Comparison of ENCODE assay signal across 8 cellular contexts in the genomic region with DNA sequence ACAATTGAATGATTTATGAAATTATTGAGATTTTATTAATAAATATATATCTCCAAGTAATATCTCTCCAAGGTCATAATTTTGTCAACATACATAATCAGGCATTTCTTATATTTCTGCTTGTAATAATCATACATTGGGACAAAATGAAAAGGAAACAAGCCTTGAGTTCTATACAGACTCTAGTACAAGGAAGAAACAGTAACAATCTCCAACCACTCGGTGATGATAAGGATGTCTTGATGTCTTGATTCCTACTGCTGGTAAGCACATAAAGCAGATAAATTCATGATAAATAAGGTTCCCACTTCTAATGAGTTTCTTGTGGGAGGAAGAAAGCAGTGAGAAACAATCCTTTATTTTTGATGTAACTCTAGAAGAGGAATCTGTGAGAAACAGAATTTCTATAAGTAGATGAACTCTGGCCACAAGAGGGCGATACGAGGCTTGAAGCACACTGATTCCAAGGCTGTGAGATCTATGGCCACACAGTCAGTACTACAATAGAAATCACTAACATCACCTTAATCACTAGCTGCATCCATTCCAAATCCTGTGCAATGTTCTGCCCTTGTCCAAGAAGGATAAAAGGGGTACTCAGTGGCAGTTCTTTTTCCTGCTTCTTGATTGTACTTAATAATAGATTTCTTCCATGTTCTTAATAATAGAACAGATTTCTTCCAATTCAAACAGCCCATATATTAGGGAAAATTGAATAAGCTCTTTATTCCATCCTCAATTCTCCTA. TPM values are rescaled to one million over a fixed set of nuclear protein-coding genes. Genes with fewer than 3 reads are reported as not detected.
DNase-seq lines count a peak whose midpoint lies in the region; ATAC-seq and TF ChIP-seq lines count a peak whose summit lies in the region.

No MANE protein-coding gene starts in this region.

- intact Hi-C loops in dorsolateral prefrontal cortex (cut with DNase I) (loop anchor here (2.0 to 5.0 kb wide), 4 partner anchors 114 to 280 kb away; no protein-coding TSS in a partner anchor), lower lobe of right lung (cut with DNase I) (no loop called here)

- H3K36me3 ChIP-seq in lower lobe of right lung = no peaks in the 10 kb centered on the region

- no peaks in the 10 kb centered on the region for H3K4me1 ChIP-seq in lower lobe of right lung

- H3K4me3 ChIP-seq in dorsolateral prefrontal cortex (peak overlapping the region in 1 of 59 donors; percentile 6), lower lobe of right lung (no peak overlapping the region)

- H3K9me3 ChIP-seq in lower lobe of right lung = peaks cover 6% of the 10 kb centered on the region

- DNase-seq in GM04503 (ENCODE audit: low read depth) = peak; percentile 19
- DNase-seq in NCI-H748 (lab: John Stamatoyannopoulos, UW; ENCODE audit: unreplicated experiment) = peak; percentile 80
- peak; percentile 47 to 81 for DNase-seq in activated CD4-positive, alpha-beta T cell treated with anti-CD3 and anti-CD28 coated beads, Interleukin-2, amount 50 U/mL, for 24 hours (ENCODE audit: low read depth in 1 of 2, low spot score in 1 of 2)
- peak; percentile 55 to 92 (median 76) for DNase-seq in dorsolateral prefrontal cortex
- peak; percentile 65 for DNase-seq in lower lobe of right lung
- DNase-seq in stimulated activated CD8-positive, alpha-beta memory T cell treated with anti-CD3 and anti-CD28 coated beads, Interleukin-12 subunit alpha, Interleukin-12 subunit beta, amount 100 ng/mL, for 24 hours (ENCODE audit: extremely low read depth) = peak; percentile 42

- ATAC-seq in HG03565 (IDR thresholded peaks at IDR 0.05; ENCODE audit: unreplicated experiment) (peak; percentile 67), lower lobe of right lung (peak; percentile 87 to 89), GM21360 (IDR thresholded peaks at IDR 0.05; ENCODE audit: unreplicated experiment) (no peak)

- H3K27me3 ChIP-seq in dorsolateral prefrontal cortex = no peaks in the 10 kb centered on the region
- H3K27me3 ChIP-seq in lower lobe of right lung (ENCODE audit: low read depth) = no peaks in the 10 kb centered on the region

- TF ChIP-seq CTCF in dorsolateral prefrontal cortex (IDR thresholded peaks at IDR 0.05 in 54 of 56, conservative IDR thresholded peaks at IDR 0.05 in 2 of 56; ENCODE audit: low read depth in 1 of 56, partially characterized antibody in 56 of 56) (peak; percentile 72 to 96 (median 88)), lower lobe of right lung (IDR thresholded peaks at IDR 0.05) (peak; percentile 78)

- H3K27ac ChIP-seq in dorsolateral prefrontal cortex (peak overlapping the region in 6 of 59 donors; percentile 2 to 45 (median 24)), lower lobe of right lung (no peak overlapping the region)

RNA-seq across cellular contexts. Expression of a gene that starts 41.4 kb away (rescaled TPM):
- total RNA-seq in dorsolateral prefrontal cortex = 100 to 1,000 TPM in 21 of 120 experiments, 10 to 100 TPM in 99; 38.4 to 137 (median 85.9) TPM
- total RNA-seq in lower lobe of right lung = 16.4 TPM

Comparison
In these comparisons a context has a peak if more than half of its experiments do, and no peak if none do; other contexts are left out.
1. DNase-seq: peak in every context shown above with its lines; median percentile 80 in NCI-H748; 76 in dorsolateral prefrontal cortex; 65 in lower lobe of right lung; 64 in activated CD4-positive, alpha-beta T cell treated with anti-CD3 and anti-CD28 coated beads, Interleukin-2, amount 50 U/mL, for 24 hours; 42 in stimulated activated CD8-positive, alpha-beta memory T cell treated with anti-CD3 and anti-CD28 coated beads, Interleukin-12 subunit alpha, Interleukin-12 subunit beta, amount 100 ng/mL, for 24 hours; 19 in GM04503.